In the genomic region with DNA sequence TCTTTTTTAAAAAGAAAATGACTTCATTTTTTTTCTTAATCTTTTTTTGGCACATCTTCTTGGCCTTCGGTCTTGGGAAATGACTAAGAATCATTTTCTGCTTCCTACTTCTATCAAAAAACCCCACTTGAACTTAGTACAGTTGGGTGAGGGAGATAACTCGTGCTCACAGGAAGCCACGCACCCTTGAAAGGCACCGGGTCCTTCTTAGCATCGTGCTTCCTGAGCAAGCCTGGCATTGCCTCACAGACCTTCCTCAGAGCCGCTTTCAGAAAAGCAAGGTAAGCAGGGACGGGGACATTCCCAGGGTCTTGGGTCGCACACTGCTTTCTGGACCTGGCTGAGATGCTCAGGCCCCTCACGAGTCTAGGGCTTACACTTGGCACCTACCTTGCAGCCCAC, we compare ENCODE assay signal across 12 cellular contexts. TPM values are rescaled to one million over a fixed set of nuclear protein-coding genes. Genes with fewer than 3 reads are reported as not detected.
A peak's percentile ranks its signal among the peaks of the same experiment; 100 is the strongest.
DNase-seq lines count a peak whose midpoint lies in the region; ATAC-seq and TF ChIP-seq lines count a peak whose summit lies in the region.
"Had no signal": no experiment of that assay in that cellular context is flagged by ENCODE, and none has a peak within 500 bp of the region (broad histone marks: within the 10 kb centered on the region; RNA-seq: fewer than 3 reads in every experiment).

A gene (plus strand): TSS at position 235 of the 402 bp plus-strand sequence. CDS start 1,779 bp downstream, outside the sequence.

- H3K27ac ChIP-seq in effector memory CD4-positive, alpha-beta T cell (ENCODE audit: insufficient read depth, low read length, poor library complexity, severe bottlenecking) = peak within 1 kb of the TSS; percentile 77

- H3K4me1 Mint-ChIP-seq in activated CD4-positive, alpha-beta memory T cell treated with anti-CD3 and anti-CD28 coated beads for 36 hours (ENCODE audit: low read depth) = peaks cover 67% of the 10 kb centered on the region
- H3K4me1 Mint-ChIP-seq in glutamatergic neuron (ENCODE audit: low read depth, unreplicated experiment) = no peaks in the 10 kb centered on the region
- H3K4me1 Mint-ChIP-seq: endodermal cell had no signal

- H3K36me3 Mint-ChIP-seq in activated CD4-positive, alpha-beta memory T cell treated with anti-CD3 and anti-CD28 coated beads for 36 hours = peaks cover 44% of the 10 kb centered on the region
- no peaks in the 10 kb centered on the region for H3K36me3 Mint-ChIP-seq in glutamatergic neuron (ENCODE audit: unreplicated experiment)

- H3K27ac Mint-ChIP-seq in activated CD4-positive, alpha-beta memory T cell treated with anti-CD3 and anti-CD28 coated beads for 36 hours = peak within 1 kb of the TSS; percentile 97
- H3K27ac Mint-ChIP-seq in glutamatergic neuron (ENCODE audit: unreplicated experiment) = no peak within 1 kb of the TSS
- H3K27ac Mint-ChIP-seq: endodermal cell had no signal

- H3K4me2 ChIP-seq in Loucy (ENCODE audit: low read depth, low read length, poor library complexity, severe bottlenecking) = peak within 1 kb of the TSS; percentile 56

- peak; percentile 82 for DNase-seq in activated CD4-positive, alpha-beta memory T cell treated with anti-CD3 and anti-CD28 coated beads for 36 hours
- peak; percentile 38 to 58 (median 40) for DNase-seq in effector memory CD4-positive, alpha-beta T cell
- peak in 2 of 3 experiments; percentile 22 to 45 for DNase-seq in stimulated activated CD4-positive, alpha-beta T cell treated with anti-CD3 and anti-CD28 coated beads, TNF-alpha, amount 100 ng/mL, for 4 hours (ENCODE audit: low read depth in 3 of 3)
- DNase-seq in NCI-H774 (lab: John Stamatoyannopoulos, UW) = no peak
- no peak for DNase-seq in NCI-H524 treated with DMSO at 0.1 percent for 48 hours (lab: John Stamatoyannopoulos, UW)
- DNase-seq in glutamatergic neuron = no peak
- DNase-seq: endodermal cell, NCI-H2171 treated with DMSO at 0.1 percent for 48 hours, sigmoid colon had no signal

- H3K27me3 ChIP-seq in Loucy (ENCODE audit: insufficient read depth, low read length, poor library complexity, severe bottlenecking) = no peaks in the 10 kb centered on the region
- no peaks in the 10 kb centered on the region for H3K27me3 ChIP-seq in effector memory CD4-positive, alpha-beta T cell (replicated peaks; ENCODE audit: control insufficient read depth, insufficient read depth, low read length, poor library complexity, severe bottlenecking)
- H3K27me3 ChIP-seq: sigmoid colon had no signal

- intact Hi-C loops in activated CD4-positive, alpha-beta memory T cell treated with anti-CD3 and anti-CD28 coated beads for 36 hours (cut with micrococcal nuclease) = loop anchor here (1.0 to 10.0 kb wide), 9 partner anchors 42 to 843 kb away; a partner anchor contains a TSS

- no peaks in the 10 kb centered on the region for H3K36me3 ChIP-seq in Loucy (ENCODE audit: insufficient read depth, low read length)
- peaks cover 10% of the 10 kb centered on the region for H3K36me3 ChIP-seq in effector memory CD4-positive, alpha-beta T cell (ENCODE audit: control insufficient read depth, insufficient read depth, low read length)
- H3K36me3 ChIP-seq: sigmoid colon had no signal

- peak within 1 kb of the TSS; percentile 37 for H3K9ac ChIP-seq in Loucy (ENCODE audit: low read depth, low read length, poor library complexity, severe bottlenecking)

- TF ChIP-seq CTCF in Loucy (conservative IDR thresholded peaks at IDR 0.05; ENCODE audit: low read length) = no peak
- TF ChIP-seq CTCF in glutamatergic neuron (IDR thresholded peaks at IDR 0.05; ENCODE audit: partially characterized antibody, unreplicated experiment) = no peak

- H3K4me3 ChIP-seq in Loucy (ENCODE audit: low read length, poor library complexity, severe bottlenecking) = peak within 1 kb of the TSS; percentile 38
- peak within 1 kb of the TSS; percentile 45 for H3K4me3 ChIP-seq in effector memory CD4-positive, alpha-beta T cell (ENCODE audit: insufficient read depth, low read depth, low read length, poor library complexity, severe bottlenecking)
- H3K4me3 ChIP-seq: sigmoid colon had no signal

- no peaks in the 10 kb centered on the region for H3K9me3 ChIP-seq in Loucy (ENCODE audit: insufficient read depth, low read depth, low read length)
- no peaks in the 10 kb centered on the region for H3K9me3 ChIP-seq in effector memory CD4-positive, alpha-beta T cell (ENCODE audit: control insufficient read depth, low read length)
- H3K9me3 ChIP-seq: sigmoid colon had no signal

- H4K20me1 ChIP-seq in Loucy (ENCODE audit: insufficient read depth, low read length, poor library complexity, severe bottlenecking) = no peaks in the 10 kb centered on the region

- no peaks in the 10 kb centered on the region for H3F3A ChIP-seq in Loucy (ENCODE audit: low read depth)

- no peaks in the 10 kb centered on the region for H3K9me2 ChIP-seq in Loucy (replicated peaks; ENCODE audit: low read depth, low read length)

- peaks cover 33% of the 10 kb centered on the region for H3K4me1 ChIP-seq in Loucy (ENCODE audit: insufficient read depth, low read length, poor library complexity, severe bottlenecking)
- peaks cover 27% of the 10 kb centered on the region for H3K4me1 ChIP-seq in effector memory CD4-positive, alpha-beta T cell (ENCODE audit: control insufficient read depth, insufficient read depth, low read length, poor library complexity, severe bottlenecking)
- H3K4me1 ChIP-seq: sigmoid colon had no signal

- no peak for ATAC-seq in HG03457 (IDR thresholded peaks at IDR 0.05; ENCODE audit: unreplicated experiment)

- peak within 1 kb of the TSS; percentile 47; the same call in 1 of the 2 replicates for H2AFZ ChIP-seq in Loucy (ENCODE audit: low read length)

- H3K79me2 ChIP-seq in Loucy (ENCODE audit: insufficient read depth, low read length) = no peaks in the 10 kb centered on the region

- H3K27me3 Mint-ChIP-seq in activated CD4-positive, alpha-beta memory T cell treated with anti-CD3 and anti-CD28 coated beads for 36 hours = no peaks in the 10 kb centered on the region
- H3K27me3 Mint-ChIP-seq in glutamatergic neuron (ENCODE audit: unreplicated experiment) = no peaks in the 10 kb centered on the region

- CTCF ChIA-PET in activated CD4-positive, alpha-beta memory T cell treated with anti-CD3 and anti-CD28 coated beads for 36 hours (lab: Charles Lee) = interaction anchor here (1.1 to 7.1 kb wide), 6 partner anchors 22 to 123 kb away, joined by 3 to 159 read pairs (median 6); no protein-coding TSS in a partner anchor

- H3K4me3 Mint-ChIP-seq in activated CD4-positive, alpha-beta memory T cell treated with anti-CD3 and anti-CD28 coated beads for 36 hours = peak within 1 kb of the TSS; percentile 88
- H3K4me3 Mint-ChIP-seq in glutamatergic neuron (ENCODE audit: unreplicated experiment) = no peak within 1 kb of the TSS
- H3K4me3 Mint-ChIP-seq: endodermal cell had no signal

- H3K9me3 Mint-ChIP-seq in activated CD4-positive, alpha-beta memory T cell treated with anti-CD3 and anti-CD28 coated beads for 36 hours = no peaks in the 10 kb centered on the region
- no peaks in the 10 kb centered on the region for H3K9me3 Mint-ChIP-seq in glutamatergic neuron (ENCODE audit: unreplicated experiment)
- H3K9me3 Mint-ChIP-seq: endodermal cell had no signal

- POLR2A ChIA-PET in activated CD4-positive, alpha-beta memory T cell treated with anti-CD3 and anti-CD28 coated beads for 36 hours (lab: Charles Lee) = interaction anchor here (0.9 to 5.3 kb wide), 7 partner anchors 8 to 112 kb away, joined by 3 to 41 read pairs (median 7); no protein-coding TSS in a partner anchor

RNA-seq across cellular contexts. Expression of the gene that starts here (rescaled TPM):
- 100 to 1,000 TPM; 137 TPM for total RNA-seq in activated CD4-positive, alpha-beta memory T cell treated with anti-CD3 and anti-CD28 coated beads for 36 hours
- not detected for total RNA-seq in glutamatergic neuron (ENCODE audit: unreplicated experiment)
- total RNA-seq: kidney epithelial cell had no signal

Comparison
In these comparisons a context has a peak if more than half of its experiments do, and no peak if none do; other contexts are left out.
1. RNA of the gene that starts here (total RNA-seq): 137 TPM in activated CD4-positive, alpha-beta memory T cell treated with anti-CD3 and anti-CD28 coated beads for 36 hours; not detected in glutamatergic neuron (single experiment); every median in the first group is over 100 times any median in the second.
2. DNase-seq: peak in activated CD4-positive, alpha-beta memory T cell treated with anti-CD3 and anti-CD28 coated beads for 36 hours (single experiment), effector memory CD4-positive, alpha-beta T cell (3 of 3) and stimulated activated CD4-positive, alpha-beta T cell treated with anti-CD3 and anti-CD28 coated beads, TNF-alpha, amount 100 ng/mL, for 4 hours (2 of 3); none in NCI-H774 (single experiment), NCI-H524 treated with DMSO at 0.1 percent for 48 hours (single experiment) and glutamatergic neuron (single experiment).